ENCODE assay signal across 2 cellular contexts in the genomic region with DNA sequence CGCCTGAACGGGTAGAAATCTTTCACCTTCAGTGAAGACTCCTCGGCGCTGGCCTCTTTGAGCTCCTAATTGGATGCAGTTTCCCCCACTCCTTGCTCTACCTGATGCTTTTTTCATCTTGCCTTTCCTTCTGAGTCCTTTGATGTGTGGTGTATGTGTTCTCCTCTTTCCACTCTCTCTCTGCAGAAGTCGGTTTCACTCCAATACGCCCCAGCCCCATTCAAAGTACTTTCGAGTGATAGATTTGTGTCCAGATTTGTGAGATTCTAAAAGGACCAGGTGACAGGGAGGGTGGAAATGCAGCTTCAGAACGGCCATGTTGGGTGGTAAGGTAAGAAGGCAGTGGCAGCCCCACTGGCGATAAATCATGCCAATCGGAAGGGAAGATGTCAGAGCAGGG.
TF ChIP-seq lines count a peak whose summit lies in the region.

No MANE protein-coding gene starts in this region.

TF ChIP-seq in WTC11, 78 proteins besides CTCF, POLR2A, EP300 and RAD21:
- TF ChIP-seq ZNF138 (CRISPR knock-in tag; conservative IDR thresholded peaks at IDR 0.05) (no peak), SMAD4 (CRISPR knock-in tag; IDR thresholded peaks at IDR 0.05) (no peak), TCF7 (CRISPR knock-in tag; IDR thresholded peaks at IDR 0.05; ENCODE audit: low read depth) (no peak), SMAD3 (CRISPR knock-in tag; IDR thresholded peaks at IDR 0.05; ENCODE audit: borderline replicate concordance) (no peak), ZNF671 (CRISPR knock-in tag; IDR thresholded peaks at IDR 0.05) (no peak), JUN (CRISPR knock-in tag; IDR thresholded peaks at IDR 0.05) (no peak), MYBL2 (CRISPR knock-in tag; IDR thresholded peaks at IDR 0.05) (no peak), PRRX2 (CRISPR knock-in tag; IDR thresholded peaks at IDR 0.05) (no peak), ELF4 (CRISPR knock-in tag; IDR thresholded peaks at IDR 0.05; ENCODE audit: low read depth) (no peak), ZNF416 (CRISPR knock-in tag; IDR thresholded peaks at IDR 0.05) (no peak), RELA (CRISPR knock-in tag; IDR thresholded peaks at IDR 0.05; ENCODE audit: borderline replicate concordance) (no peak)

TF ChIP-seq in endothelial cell of umbilical vein, 7 proteins besides CTCF, POLR2A, EP300 and RAD21:
- TF ChIP-seq POLR2AphosphoS5 (IDR thresholded peaks at IDR 0.05; ENCODE audit: insufficient read depth, low read depth, low read length), result no peak
- TF ChIP-seq FOS (IDR thresholded peaks at IDR 0.05; ENCODE audit: borderline replicate concordance, insufficient read depth, low read length), result no peak
- TF ChIP-seq MAX (IDR thresholded peaks at IDR 0.05; ENCODE audit: insufficient read depth, insufficient read length), result no peak
- TF ChIP-seq EZH2 (IDR thresholded peaks at IDR 0.05; ENCODE audit: borderline replicate concordance, low read depth, low read length, severe bottlenecking), result no peak
- TF ChIP-seq MYC (IDR thresholded peaks at IDR 0.05; ENCODE audit: low read depth, low read length), result no peak
- TF ChIP-seq GATA2 (IDR thresholded peaks at IDR 0.05; ENCODE audit: insufficient read depth, insufficient read length, low read depth, low read length), result no peak
- no peak for TF ChIP-seq JUN (IDR thresholded peaks at IDR 0.05; ENCODE audit: borderline replicate concordance, insufficient read depth, insufficient read length, low read depth)
